8 cellular contexts compared by ENCODE assay signal in the genomic region with DNA sequence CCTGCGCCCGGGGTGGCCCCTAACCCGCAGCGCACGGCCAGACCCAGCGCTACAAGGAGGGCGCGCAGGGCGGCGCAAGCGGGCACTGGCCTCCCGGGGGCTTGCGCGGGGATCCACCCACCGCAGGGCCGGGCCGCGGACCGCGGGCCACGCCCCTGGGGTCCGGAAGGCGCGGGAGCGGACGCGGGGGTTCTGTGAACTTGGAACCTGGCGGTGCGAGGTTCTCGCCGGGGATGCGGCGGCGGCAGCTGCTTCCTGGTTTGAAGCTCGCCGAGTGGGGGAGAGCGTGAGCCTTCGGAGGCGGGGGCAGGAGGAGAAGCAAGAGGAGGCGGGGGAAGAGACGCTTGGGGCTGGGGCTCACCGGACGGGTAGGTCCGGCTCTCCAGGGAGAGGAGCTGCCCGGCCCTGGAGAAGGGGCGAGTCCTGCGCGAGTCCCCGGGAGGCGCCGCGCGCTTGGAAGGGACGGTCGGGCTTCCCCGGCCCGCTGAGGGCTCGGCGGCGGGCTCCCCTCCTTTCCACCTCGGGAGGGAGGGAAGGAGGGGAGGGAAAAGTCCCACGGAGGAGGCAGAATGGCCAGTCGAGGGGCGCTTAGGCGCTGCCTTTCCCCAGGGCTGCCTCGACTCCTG. TPM values are rescaled to one million over a fixed set of nuclear protein-coding genes. Genes with fewer than 3 reads are reported as not detected.
DNase-seq lines count a peak whose midpoint lies in the region; ATAC-seq and TF ChIP-seq lines count a peak whose summit lies in the region.

A gene (plus strand): TSS at position 195 of the 626 bp plus-strand sequence. CDS start 523 bp downstream, outside the sequence.

- peak; percentile 7 for TF ChIP-seq CTCF in choroid plexus epithelial cell (conservative IDR thresholded peaks at IDR 0.05; ENCODE audit: low read depth, low read length)

- H3K4me3 ChIP-seq in H7 (ENCODE audit: insufficient read depth, low read depth, low read length): peak within 1 kb of the TSS; percentile 63
- H3K4me3 ChIP-seq in choroid plexus epithelial cell (ENCODE audit: low read depth, low read length): peak within 1 kb of the TSS; percentile 56

- no peaks in the 10 kb centered on the region for H3K36me3 ChIP-seq in H7 (replicated peaks; ENCODE audit: control insufficient read depth, insufficient read depth, low read length)

- peak; percentile 82 for ATAC-seq in left lobe of liver
- no peak for ATAC-seq in GM21619 (IDR thresholded peaks at IDR 0.05; ENCODE audit: unreplicated experiment)

- H3K27me3 ChIP-seq in H7 (ENCODE audit: control insufficient read depth, insufficient read depth, low read length): peaks cover 29% of the 10 kb centered on the region

- DNase-seq in DMS153 (lab: John Stamatoyannopoulos, UW): peak; percentile 78
- peak; percentile 89 for DNase-seq in H7
- DNase-seq in NCI-H1694 (lab: John Stamatoyannopoulos, UW): peak; percentile 7
- DNase-seq in activated CD4-positive, CD25-positive, alpha-beta regulatory T cell treated with anti-CD3 and anti-CD28 coated beads, Interleukin-2, amount 50 U/mL, for 72 hours: peak; percentile 79
- DNase-seq in choroid plexus epithelial cell (ENCODE audit: low read depth): peak; percentile 47
- peak; percentile 65 for DNase-seq in left lobe of liver (ENCODE audit: low spot score)
- peak; percentile 83 for DNase-seq in stimulated activated CD4-positive, alpha-beta T cell treated with anti-CD3 and anti-CD28 coated beads, Interleukin-2, amount 100 ng/mL, for 4 hours (ENCODE audit: low read depth)

RNA-seq across cellular contexts. Expression of the gene that starts here (rescaled TPM):
- total RNA-seq in H7 (2014; rRNA removed; shearing (Covaris generic)): 6.3 and 14.9 TPM in 2 replicates
- 6.4 TPM for total RNA-seq in left lobe of liver

Comparison
In these comparisons a context has a peak if more than half of its experiments do, and no peak if none do; other contexts are left out.
1. DNase-seq: peak in every context shown above with its lines; median percentile 89 in H7; 83 in stimulated activated CD4-positive, alpha-beta T cell treated with anti-CD3 and anti-CD28 coated beads, Interleukin-2, amount 100 ng/mL, for 4 hours; 79 in activated CD4-positive, CD25-positive, alpha-beta regulatory T cell treated with anti-CD3 and anti-CD28 coated beads, Interleukin-2, amount 50 U/mL, for 72 hours; 78 in DMS153; 65 in left lobe of liver; 47 in choroid plexus epithelial cell; 7 in NCI-H1694.